In genomic region chr16:85699628-85700027, GRCh38 we compare ENCODE assay signal across 14 cellular contexts. TPM values are rescaled to one million over a fixed set of nuclear protein-coding genes. Genes with fewer than 3 reads are reported as not detected.
DNase-seq lines count a peak whose midpoint lies in the region; ATAC-seq, FAIRE-seq and TF ChIP-seq lines count a peak whose summit lies in the region.
"Had no signal": no experiment of that assay in that cellular context is flagged by ENCODE, and none has a peak within 500 bp of the region (broad histone marks: within the 10 kb centered on the region; RNA-seq: fewer than 3 reads in every experiment).

No MANE protein-coding gene starts in this region.

- DNase-seq in DMS53 (lab: John Stamatoyannopoulos, UW) (peak; percentile 15), DMS53 treated with DMSO at 0.1 percent for 48 hours (lab: John Stamatoyannopoulos, UW; ENCODE audit: unreplicated experiment) (no peak), astrocyte (ENCODE audit: low read depth) (peak; percentile 51), left ventricle myocardium superior (peak; percentile 46), upper lobe of right lung (no peak), amniotic stem cell (lab: John Stamatoyannopoulos, UW) (no peak), suprapubic skin (ENCODE audit: low spot score in 2 of 2) (no peak), dedifferentiated amniotic fluid mesenchymal stem cell (ENCODE audit: extremely low spot score) (no peak)
- DNase-seq: 8988T; activated naive CD8-positive, alpha-beta T cell treated with anti-CD3 and anti-CD28 coated beads for 36 hours; glutamatergic neuron; NCI-H1105; tibial artery had no signal

- H3K27ac Mint-ChIP-seq in astrocyte (ENCODE audit: unreplicated experiment): no peak overlapping the region
- H3K27ac Mint-ChIP-seq: activated naive CD8-positive, alpha-beta T cell treated with anti-CD3 and anti-CD28 coated beads for 36 hours had no signal

- TF ChIP-seq EP300 in suprapubic skin (IDR thresholded peaks at IDR 0.05): no peak

- WGBS in suprapubic skin: 61% methylated on average over 7 of the region's 7 CpGs

- no peaks in the 10 kb centered on the region for H3K9me3 Mint-ChIP-seq in astrocyte (ENCODE audit: unreplicated experiment)
- H3K9me3 Mint-ChIP-seq: activated naive CD8-positive, alpha-beta T cell treated with anti-CD3 and anti-CD28 coated beads for 36 hours had no signal

- TF ChIP-seq CTCF in astrocyte (IDR thresholded peaks at IDR 0.05; ENCODE audit: insufficient read depth, low read depth, low read length) (no peak), upper lobe of right lung (IDR thresholded peaks at IDR 0.05) (no peak), suprapubic skin (IDR thresholded peaks at IDR 0.05) (no peak)

- H3K4me2 ChIP-seq in astrocyte (ENCODE audit: low read length): no peak overlapping the region

- H3K27me3 Mint-ChIP-seq in astrocyte (ENCODE audit: low read depth, unreplicated experiment): peaks cover 30% of the 10 kb centered on the region

- H4K20me1 ChIP-seq in astrocyte (ENCODE audit: insufficient read depth, low read length): no peaks in the 10 kb centered on the region

- no peak for FAIRE-seq in astrocyte (lab: Jason Lieb, UNC)

- TF ChIP-seq POLR2A in suprapubic skin (IDR thresholded peaks at IDR 0.05): no peak

- no peak overlapping the region for H3K9ac ChIP-seq in astrocyte (ENCODE audit: low read length)

- ATAC-seq in left ventricle myocardium superior (peak; percentile 94), upper lobe of right lung (peak; percentile 90)
- ATAC-seq: activated CD4-positive, CD25-positive, alpha-beta regulatory T cell treated with anti-CD3 and anti-CD28 coated beads, Interleukin-2, amount 50 U/mL, for 24 hours had no signal

- H3K79me2 ChIP-seq in astrocyte (ENCODE audit: insufficient read depth, low read length): no peaks in the 10 kb centered on the region

- H3K4me3 ChIP-seq in astrocyte (ENCODE audit: insufficient read depth, low read depth, low read length) (no peak overlapping the region), upper lobe of right lung (no peak overlapping the region), suprapubic skin (no peak overlapping the region)
- H3K4me3 ChIP-seq: tibial artery had no signal

- H3K27ac ChIP-seq in astrocyte (ENCODE audit: low read depth, low read length) (no peak overlapping the region), upper lobe of right lung (no peak overlapping the region), suprapubic skin (no peak overlapping the region)
- H3K27ac ChIP-seq: tibial artery had no signal

- intact Hi-C loops in left ventricle myocardium superior (cut with micrococcal nuclease) (no loop called here), upper lobe of right lung (cut with DNase I) (loop anchor here (10.0 kb wide), 1 partner anchor 65 kb away; no protein-coding TSS in a partner anchor)

- H3K9me3 ChIP-seq in astrocyte (ENCODE audit: insufficient read depth, low read depth, low read length) (no peaks in the 10 kb centered on the region), upper lobe of right lung (no peaks in the 10 kb centered on the region), suprapubic skin (no peaks in the 10 kb centered on the region)
- H3K9me3 ChIP-seq: tibial artery had no signal

- no peak overlapping the region for H2AFZ ChIP-seq in astrocyte (ENCODE audit: low read depth, low read length)

- peaks cover 3% of the 10 kb centered on the region for H3K4me1 Mint-ChIP-seq in astrocyte (ENCODE audit: low read depth, unreplicated experiment)
- H3K4me1 Mint-ChIP-seq: activated naive CD8-positive, alpha-beta T cell treated with anti-CD3 and anti-CD28 coated beads for 36 hours had no signal

- no peaks in the 10 kb centered on the region for H3K36me3 Mint-ChIP-seq in astrocyte (ENCODE audit: low read depth, unreplicated experiment)
- H3K36me3 Mint-ChIP-seq: activated naive CD8-positive, alpha-beta T cell treated with anti-CD3 and anti-CD28 coated beads for 36 hours had no signal

- H3K36me3 ChIP-seq in astrocyte (ENCODE audit: insufficient read depth, low read length): no peaks in the 10 kb centered on the region
- no peaks in the 10 kb centered on the region for H3K36me3 ChIP-seq in upper lobe of right lung
- no peaks in the 10 kb centered on the region for H3K36me3 ChIP-seq in suprapubic skin
- H3K36me3 ChIP-seq: tibial artery had no signal

- no peak overlapping the region for H3K4me3 Mint-ChIP-seq in astrocyte (ENCODE audit: unreplicated experiment)
- H3K4me3 Mint-ChIP-seq: activated naive CD8-positive, alpha-beta T cell treated with anti-CD3 and anti-CD28 coated beads for 36 hours had no signal

- H3K27me3 ChIP-seq in astrocyte (ENCODE audit: insufficient read depth, low read length): peaks cover 8% of the 10 kb centered on the region
- peaks cover 3% of the 10 kb centered on the region for H3K27me3 ChIP-seq in upper lobe of right lung
- peaks cover 15% of the 10 kb centered on the region for H3K27me3 ChIP-seq in suprapubic skin

- no peaks in the 10 kb centered on the region for H3K4me1 ChIP-seq in astrocyte (ENCODE audit: insufficient read depth, low read length)
- H3K4me1 ChIP-seq in upper lobe of right lung: no peaks in the 10 kb centered on the region
- H3K4me1 ChIP-seq in suprapubic skin: peaks cover 13% of the 10 kb centered on the region
- H3K4me1 ChIP-seq: tibial artery had no signal

RNA-seq across cellular contexts. Expression of gene GINS2, which starts 10.9 kb away (rescaled TPM):
- total RNA-seq in astrocyte (2.2 and 3.4 TPM in 2 replicates), left ventricle myocardium superior (0.42 TPM), upper lobe of right lung (0.46 TPM), suprapubic skin (1 to 10 TPM in 3 of 4 donors, not detected in 1; 1.8 to 2.5 (median 1.9) TPM)

RNA-seq across cellular contexts. Expression of gene C16orf74, which starts 51.3 kb away (rescaled TPM):
- total RNA-seq in astrocyte: 2.6 and 4.7 TPM in 2 replicates
- 1.7 TPM for total RNA-seq in left ventricle myocardium superior
- 2.7 TPM for total RNA-seq in upper lobe of right lung
- 10 to 100 TPM; 11.0 to 13.0 (median 11.4) TPM for total RNA-seq in suprapubic skin

Comparison
In these comparisons a context has a peak if more than half of its experiments do, and no peak if none do; other contexts are left out.
1. DNase-seq: peak in DMS53 (single experiment), astrocyte (single experiment) and left ventricle myocardium superior (single experiment); none in DMS53 treated with DMSO at 0.1 percent for 48 hours (single experiment), upper lobe of right lung (single experiment), amniotic stem cell (single experiment), suprapubic skin (0 of 2) and dedifferentiated amniotic fluid mesenchymal stem cell (single experiment).